29 cellular contexts compared by ENCODE assay signal in the genomic region with DNA sequence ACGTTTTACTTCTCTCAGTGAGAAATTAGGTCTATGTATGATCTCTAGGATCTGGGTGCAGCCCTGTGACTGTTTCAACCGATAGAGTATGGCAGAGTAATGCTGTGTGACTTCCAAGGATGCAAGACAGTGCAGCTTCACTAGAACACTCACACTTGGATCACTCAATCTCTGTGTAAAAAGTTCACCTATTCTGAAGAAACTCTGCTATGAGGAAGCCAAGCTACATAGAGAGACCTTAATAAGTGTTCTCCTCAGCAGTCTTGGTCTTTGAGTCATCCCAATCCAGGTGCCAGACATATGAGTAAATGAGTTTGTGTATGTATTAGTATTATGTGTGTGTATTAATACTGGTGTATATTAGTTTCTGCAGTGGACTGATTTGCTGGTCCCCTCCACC.
"Had no signal": no experiment of that assay in that cellular context is flagged by ENCODE, and none has a peak within 500 bp of the region (broad histone marks: within the 10 kb centered on the region; RNA-seq: fewer than 3 reads in every experiment).

No MANE protein-coding gene starts in this region.

- H3K27ac Mint-ChIP-seq: activated B cell treated with CpG ODN at 0.5 μM for 24 hours; activated CD4-positive, alpha-beta T cell treated with anti-CD3 and anti-CD28 coated beads, Interleukin-2, amount 10 ng/mL, durations not matched to agents 24 days and 14 days; activated CD8-positive, alpha-beta memory T cell treated with anti-CD3 and anti-CD28 coated beads, Interleukin-2, amount 10 ng/mL, durations not matched to agents 7 days and 5 days; activated naive CD4-positive, alpha-beta T cell treated with anti-CD3 and anti-CD28 coated beads, Interleukin-2, amount 50 U/mL, for 72 hours; activated naive CD8-positive, alpha-beta T cell treated with anti-CD3 and anti-CD28 coated beads, Interleukin-2, amount 50 U/mL, for 24 hours; activated T-cell treated with anti-CD3 and anti-CD28 coated beads, Interleukin-2, amount 50 U/mL, for 24 hours; activated T-helper 1 cell treated with anti-CD3 and anti-CD28 coated beads, Interleukin-12 subunit alpha, Interleukin-12 subunit beta, Interleukin-2, Interleukin-4 antibody, amounts not matched to agents 30 ng/mL and 10 ng/mL and 1 ng/mL, durations not matched to agents 14 hours and 24 hours and 36 hours; brain; T-helper 17 cell had no signal

- FAIRE-seq: TTC549 had no signal

- DNase-seq: activated B cell treated with CpG ODN at 0.5 μM for 24 hours; activated CD4-positive, alpha-beta T cell treated with anti-CD3 and anti-CD28 coated beads for 1 hour; activated CD4-positive, alpha-beta T cell treated with anti-CD3 and anti-CD28 coated beads, Interleukin-2, amount 10 ng/mL, durations not matched to agents 24 days and 14 days; activated CD4-positive, alpha-beta T cell treated with anti-CD3 and anti-CD28 coated beads, Interleukin-2, amount 50 U/mL, for 48 hours; activated CD8-positive, alpha-beta memory T cell treated with anti-CD3 and anti-CD28 coated beads, Interleukin-2, amount 10 ng/mL, durations not matched to agents 7 days and 5 days; activated effector memory CD4-positive, alpha-beta T cell treated with anti-CD3 and anti-CD28 coated beads, Interleukin-2, amount 50 U/mL, for 16 hours; activated naive CD4-positive, alpha-beta T cell treated with Interleukin-2 at 50 U/mL for 16 hours; activated naive CD8-positive, alpha-beta T cell treated with anti-CD3 and anti-CD28 coated beads, Interleukin-2, amount 50 U/mL, for 24 hours; activated T-cell treated with anti-CD3 and anti-CD28 coated beads, Interleukin-2, amount 50 U/mL, for 24 hours; amniotic stem cell; cerebellar nuclear complex; KBM-7; NCI-H1092; NCI-H1417; NCI-H1930; NCI-H2171; NCI-H2227 treated with DMSO at 0.1 percent for 48 hours; NCI-H526 treated with DMSO at 0.1 percent for 48 hours; NCI-H82; OCI-M1; Peyer's patch; SHP77 treated with DMSO at 0.1 percent for 48 hours; T-helper 17 cell; T-helper 9 cell had no signal

- H3K36me3 ChIP-seq: ascending aorta, Peyer's patch had no signal

- H3K9me3 ChIP-seq: ascending aorta, Peyer's patch had no signal

- H3K27me3 Mint-ChIP-seq: activated B cell treated with CpG ODN at 0.5 μM for 24 hours; activated CD4-positive, alpha-beta T cell treated with anti-CD3 and anti-CD28 coated beads, Interleukin-2, amount 10 ng/mL, durations not matched to agents 24 days and 14 days; activated CD8-positive, alpha-beta memory T cell treated with anti-CD3 and anti-CD28 coated beads, Interleukin-2, amount 10 ng/mL, durations not matched to agents 7 days and 5 days; activated naive CD8-positive, alpha-beta T cell treated with anti-CD3 and anti-CD28 coated beads, Interleukin-2, amount 50 U/mL, for 24 hours; activated T-cell treated with anti-CD3 and anti-CD28 coated beads, Interleukin-2, amount 50 U/mL, for 24 hours; brain had no signal

- ATAC-seq: activated CD8-positive, alpha-beta memory T cell treated with anti-CD3 and anti-CD28 coated beads, Interleukin-2, amount 10 ng/mL, durations not matched to agents 7 days and 5 days; activated naive CD4-positive, alpha-beta T cell treated with anti-CD3 and anti-CD28 coated beads, Interleukin-2, amount 50 U/mL, for 72 hours; activated naive CD8-positive, alpha-beta T cell treated with anti-CD3 and anti-CD28 coated beads, Interleukin-2, amount 50 U/mL, for 24 hours; T-helper 17 cell had no signal

- H3K27me3 ChIP-seq: ascending aorta, Peyer's patch had no signal

- H3K9me3 Mint-ChIP-seq: activated B cell treated with CpG ODN at 0.5 μM for 24 hours; activated CD4-positive, alpha-beta T cell treated with anti-CD3 and anti-CD28 coated beads, Interleukin-2, amount 10 ng/mL, durations not matched to agents 24 days and 14 days; activated T-cell treated with anti-CD3 and anti-CD28 coated beads, Interleukin-2, amount 50 U/mL, for 24 hours; activated T-helper 1 cell treated with anti-CD3 and anti-CD28 coated beads, Interleukin-12 subunit alpha, Interleukin-12 subunit beta, Interleukin-2, Interleukin-4 antibody, amounts not matched to agents 30 ng/mL and 10 ng/mL and 1 ng/mL, durations not matched to agents 14 hours and 24 hours and 36 hours had no signal

- H3K4me3 ChIP-seq: ascending aorta, Peyer's patch had no signal

- H3K36me3 Mint-ChIP-seq: activated CD8-positive, alpha-beta memory T cell treated with anti-CD3 and anti-CD28 coated beads, Interleukin-2, amount 10 ng/mL, durations not matched to agents 7 days and 5 days had no signal

- H3K27ac ChIP-seq: ascending aorta, Peyer's patch had no signal

- H3K4me1 ChIP-seq: ascending aorta, Peyer's patch had no signal

- H3K4me1 Mint-ChIP-seq: activated B cell treated with CpG ODN at 0.5 μM for 24 hours; activated CD4-positive, alpha-beta T cell treated with anti-CD3 and anti-CD28 coated beads, Interleukin-2, amount 10 ng/mL, durations not matched to agents 24 days and 14 days; activated CD8-positive, alpha-beta memory T cell treated with anti-CD3 and anti-CD28 coated beads, Interleukin-2, amount 10 ng/mL, durations not matched to agents 7 days and 5 days; activated naive CD8-positive, alpha-beta T cell treated with anti-CD3 and anti-CD28 coated beads, Interleukin-2, amount 50 U/mL, for 24 hours; brain; T-helper 17 cell had no signal

- H3K4me3 Mint-ChIP-seq: activated B cell treated with CpG ODN at 0.5 μM for 24 hours; activated CD4-positive, alpha-beta T cell treated with anti-CD3 and anti-CD28 coated beads, Interleukin-2, amount 10 ng/mL, durations not matched to agents 24 days and 14 days; activated CD8-positive, alpha-beta memory T cell treated with anti-CD3 and anti-CD28 coated beads, Interleukin-2, amount 10 ng/mL, durations not matched to agents 7 days and 5 days; activated naive CD8-positive, alpha-beta T cell treated with anti-CD3 and anti-CD28 coated beads, Interleukin-2, amount 50 U/mL, for 24 hours; activated T-cell treated with anti-CD3 and anti-CD28 coated beads, Interleukin-2, amount 50 U/mL, for 24 hours; activated T-helper 1 cell treated with anti-CD3 and anti-CD28 coated beads, Interleukin-12 subunit alpha, Interleukin-12 subunit beta, Interleukin-2, Interleukin-4 antibody, amounts not matched to agents 30 ng/mL and 10 ng/mL and 1 ng/mL, durations not matched to agents 14 hours and 24 hours and 36 hours; brain; T-helper 17 cell had no signal
